21 cellular contexts compared by ENCODE assay signal in the genomic region with DNA sequence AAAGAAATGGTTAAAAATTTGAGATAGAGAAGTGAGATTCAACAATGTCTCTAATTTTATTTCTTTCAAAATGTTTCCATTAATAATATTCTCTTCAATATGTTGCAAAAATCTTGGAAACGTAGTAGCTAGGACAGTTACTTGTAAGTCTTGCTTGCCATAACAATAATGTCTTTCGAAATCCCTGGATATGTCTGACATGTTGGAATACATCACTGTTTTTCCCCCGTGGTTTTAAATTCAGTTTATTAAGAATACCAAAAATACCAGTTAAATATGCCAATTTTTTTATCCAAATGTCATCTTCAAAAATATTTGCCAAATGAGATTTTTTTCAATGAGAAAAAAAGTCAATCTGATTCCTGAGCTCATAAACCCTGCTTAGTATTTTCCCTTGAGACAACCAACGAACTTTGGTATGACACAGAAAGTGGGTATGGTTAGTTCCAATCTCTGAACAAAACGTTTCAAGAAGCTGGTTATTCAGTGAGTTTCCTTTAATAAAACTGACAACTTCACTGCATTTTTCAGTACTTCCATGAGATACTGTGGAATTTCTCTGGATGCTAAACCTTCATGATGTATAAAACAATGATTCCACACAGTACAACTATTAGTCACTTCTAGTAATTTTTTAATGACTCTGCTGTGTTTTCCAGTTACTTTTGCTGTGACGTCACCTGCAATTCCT. TPM values are rescaled to one million over a fixed set of nuclear protein-coding genes. Genes with fewer than 3 reads are reported as not detected.
DNase-seq lines count a peak whose midpoint lies in the region; TF ChIP-seq lines count a peak whose summit lies in the region.
"Had no signal": no experiment of that assay in that cellular context is flagged by ENCODE, and none has a peak within 500 bp of the region (broad histone marks: within the 10 kb centered on the region; RNA-seq: fewer than 3 reads in every experiment).

No MANE protein-coding gene starts in this region.

- H3K36me3 ChIP-seq in fibroblast of lung (ENCODE audit: control insufficient read depth, insufficient read depth, low read length): no peaks in the 10 kb centered on the region
- H3K36me3 ChIP-seq: left ventricle myocardium inferior had no signal

- H3K27me3 Mint-ChIP-seq in HFFc6 (ENCODE audit: insufficient read depth): peaks cover 5% of the 10 kb centered on the region
- H3K27me3 Mint-ChIP-seq: activated naive CD4-positive, alpha-beta T cell treated with anti-CD3 and anti-CD28 coated beads, Interleukin-2, amount 50 U/mL, for 24 hours had no signal

- no peaks in the 10 kb centered on the region for H4K20me1 ChIP-seq in fibroblast of lung (ENCODE audit: control insufficient read depth, extremely low read depth, insufficient read depth, low read length)

- H2AFZ ChIP-seq in fibroblast of lung (ENCODE audit: low read length): no peak overlapping the region
- H2AFZ ChIP-seq: parathyroid adenoma had no signal

- peaks cover 29% of the 10 kb centered on the region for H3K4me1 Mint-ChIP-seq in HFFc6 (ENCODE audit: low read depth)

- H3K4me3 ChIP-seq in fibroblast of lung (replicated peaks in 1 of 4; ENCODE audit: control extremely low read depth in 1 of 4, insufficient read depth in 1 of 4, low read depth in 3 of 4, low read length in 4 of 4) (no peak overlapping the region), skeletal muscle cell (ENCODE audit: low read depth, low read length) (no peak overlapping the region)
- H3K4me3 ChIP-seq: left ventricle myocardium inferior had no signal

- H3K27ac Mint-ChIP-seq in HFFc6: no peak overlapping the region
- H3K27ac Mint-ChIP-seq: activated CD4-positive, alpha-beta T cell treated with anti-CD3 and anti-CD28 coated beads, Interleukin-2, amount 10 ng/mL, durations not matched to agents 7 days and 5 days; activated naive CD4-positive, alpha-beta T cell treated with anti-CD3 and anti-CD28 coated beads, Interleukin-2, amount 50 U/mL, for 24 hours; CD4-positive, CD25-positive, alpha-beta regulatory T cell; type B pancreatic cell had no signal

- no peak overlapping the region for H3K27ac ChIP-seq in fibroblast of lung (ENCODE audit: insufficient read depth, low read length)
- H3K27ac ChIP-seq: left ventricle myocardium inferior, parathyroid adenoma had no signal

- H3K9me3 Mint-ChIP-seq in HFFc6: peaks cover 4% of the 10 kb centered on the region; the same call in 1 of the 2 replicates
- H3K9me3 Mint-ChIP-seq: activated CD4-positive, alpha-beta T cell treated with anti-CD3 and anti-CD28 coated beads, Interleukin-2, amount 10 ng/mL, durations not matched to agents 7 days and 5 days; activated naive CD4-positive, alpha-beta T cell treated with anti-CD3 and anti-CD28 coated beads, Interleukin-2, amount 50 U/mL, for 24 hours had no signal

- no peak overlapping the region for H3K4me2 ChIP-seq in fibroblast of lung (ENCODE audit: extremely low read depth, insufficient read depth, low read length)

- no peak for TF ChIP-seq CTCF in HFFc6 (IDR thresholded peaks at IDR 0.05)
- no peak for TF ChIP-seq CTCF in fibroblast of lung (conservative IDR thresholded peaks at IDR 0.05 in 1 of 2, IDR thresholded peaks at IDR 0.05 in 1 of 2; ENCODE audit: low read depth in 1 of 2, low read length in 2 of 2)

- no peaks in the 10 kb centered on the region for H3K9me3 ChIP-seq in fibroblast of lung (ENCODE audit: control insufficient read depth, insufficient read depth, low read depth, low read length)

- no peaks in the 10 kb centered on the region for H3K79me2 ChIP-seq in fibroblast of lung (ENCODE audit: control insufficient read depth, insufficient read depth, low read length)
- H3K79me2 ChIP-seq: parathyroid adenoma had no signal

- no peak overlapping the region for H3K4me3 Mint-ChIP-seq in HFFc6
- H3K4me3 Mint-ChIP-seq: activated CD4-positive, alpha-beta T cell treated with anti-CD3 and anti-CD28 coated beads, Interleukin-2, amount 10 ng/mL, durations not matched to agents 7 days and 5 days; activated naive CD4-positive, alpha-beta T cell treated with anti-CD3 and anti-CD28 coated beads, Interleukin-2, amount 50 U/mL, for 24 hours; CD4-positive, CD25-positive, alpha-beta regulatory T cell; natural killer cell treated with Interleukin-12 subunit alpha and Interleukin-12 subunit beta and Interleukin-15 and Interleukin-18, amount 100 ng/mL, for 72 hours; type B pancreatic cell had no signal

- no peaks in the 10 kb centered on the region for H3K27me3 ChIP-seq in fibroblast of lung (ENCODE audit: control insufficient read depth, insufficient read depth, low read length)

- H3K9ac ChIP-seq in fibroblast of lung (ENCODE audit: insufficient read depth, low read length): no peak overlapping the region
- H3K9ac ChIP-seq: parathyroid adenoma had no signal

- no peaks in the 10 kb centered on the region for H3K4me1 ChIP-seq in fibroblast of lung (ENCODE audit: control insufficient read depth, extremely low read depth, insufficient read depth, low read length)
- H3K4me1 ChIP-seq: parathyroid adenoma had no signal

- H3K36me3 Mint-ChIP-seq in HFFc6 (ENCODE audit: low read depth): peaks cover 21% of the 10 kb centered on the region
- H3K36me3 Mint-ChIP-seq: CD4-positive, CD25-positive, alpha-beta regulatory T cell; type B pancreatic cell had no signal

- DNase-seq in AG20443 (ENCODE audit: low spot score) (peak; percentile 60), HFFc6 (peak; percentile 13), fibroblast of lung (ENCODE audit: low read depth in 2 of 2) (peak; percentile 12 to 48), skeletal muscle cell (ENCODE audit: low read depth) (peak; percentile 5), NCI-H1048 (lab: John Stamatoyannopoulos, UW) (no peak), ureter (ENCODE audit: low spot score) (no peak), NCI-H2029 (lab: John Stamatoyannopoulos, UW) (no peak), kidney tubule cell (ENCODE audit: low spot score) (no peak)
- DNase-seq: activated CD4-positive, alpha-beta T cell treated with anti-CD3 and anti-CD28 coated beads, Interleukin-2, amount 10 ng/mL, durations not matched to agents 7 days and 5 days; anterior cingulate cortex; CD4-positive, CD25-positive, alpha-beta regulatory T cell; cortex of kidney; left ventricle myocardium inferior; NCI-H1417; NCI-H2107; NCI-H446; stimulated activated CD8-positive, alpha-beta memory T cell treated with anti-CD3 and anti-CD28 coated beads, Interleukin-4, amount 100 ng/mL, for 48 hours had no signal

RNA-seq across cellular contexts. Expression of a gene that starts 36.7 kb away (rescaled TPM):
- total RNA-seq in HFFc6 (2021; fragmentation: NEBNext Ultra II Directional; extraction: Animal tissue kit (Norgen Biotek cat#: 25700)): 10 to 100 TPM in 3 of 6 experiments, 1 to 10 TPM in 3; 9.6 to 10.6 (median 10.0) TPM
- total RNA-seq in fibroblast of lung (6.2 and 24.9 TPM in 2 replicates), ureter (24.7 TPM)
- 11.3 and 18.1 TPM in 2 replicates for polyA plus RNA-seq in fibroblast of lung
- 7.9 and 11.9 TPM in 2 replicates for polyA plus RNA-seq in fibroblast of lung (2012)
- polyA minus RNA-seq in fibroblast of lung (ENCODE audit: low replicate concordance): 34.1 and 52.0 TPM in 2 replicates

Comparison
In these comparisons a context has a peak if more than half of its experiments do, and no peak if none do; other contexts are left out.
1. DNase-seq: peak in AG20443 (single experiment), HFFc6 (single experiment), fibroblast of lung (2 of 2) and skeletal muscle cell (single experiment); none in NCI-H1048 (single experiment), ureter (single experiment), NCI-H2029 (single experiment) and kidney tubule cell (single experiment).